7 cellular contexts compared by ENCODE assay signal in the genomic region with DNA sequence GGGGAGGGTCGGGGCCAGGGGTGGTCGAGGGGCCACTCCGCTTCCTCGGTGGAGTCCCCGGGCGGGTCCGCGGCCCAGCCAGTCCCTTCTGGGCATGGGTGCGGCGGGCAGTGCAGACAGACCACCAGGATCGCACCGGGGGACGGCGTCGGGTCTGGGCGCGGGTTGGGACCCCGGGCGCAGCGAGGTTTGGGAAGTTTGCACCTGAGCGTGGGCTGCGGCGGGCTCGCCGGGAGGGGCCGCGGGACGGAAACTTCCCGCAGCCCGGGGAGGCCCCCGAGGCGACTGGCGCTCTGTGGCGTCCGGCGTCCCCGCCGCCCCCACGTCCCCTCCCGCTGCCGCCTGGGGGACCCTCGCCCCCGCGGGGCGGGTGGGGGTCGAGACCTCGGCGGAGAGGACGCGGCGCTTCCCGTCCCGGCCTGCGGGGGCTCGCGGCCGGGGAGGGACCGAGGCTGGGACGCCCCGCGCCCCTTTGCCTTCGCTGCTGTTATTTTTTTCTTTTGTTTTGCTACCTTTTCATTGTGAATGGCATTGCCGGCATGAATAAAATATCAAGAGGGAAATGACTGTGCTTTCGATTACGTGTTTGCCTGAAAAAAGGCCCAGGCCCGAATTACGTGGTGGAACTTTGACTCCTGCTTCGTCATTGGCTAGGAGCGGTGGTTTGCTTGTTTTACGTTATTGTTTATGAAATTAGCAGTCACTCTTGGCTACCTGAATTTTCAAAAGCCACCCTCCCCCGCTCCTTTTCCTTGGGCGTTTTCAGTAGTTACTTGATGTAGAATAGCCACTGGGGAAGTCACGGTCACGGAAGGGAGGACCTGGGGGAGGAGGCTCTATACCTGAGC. TPM values are rescaled to one million over a fixed set of nuclear protein-coding genes. Genes with fewer than 3 reads are reported as not detected.
DNase-seq lines count a peak whose midpoint lies in the region; ATAC-seq and FAIRE-seq lines count a peak whose summit lies in the region.

No MANE protein-coding gene starts in this region.

- peaks cover 13% of the 10 kb centered on the region for H3K27me3 ChIP-seq in mononuclear cell (ENCODE audit: insufficient read depth, low read length)

- no peaks in the 10 kb centered on the region for H3K9me3 ChIP-seq in mononuclear cell (ENCODE audit: low read depth, low read length)

- H3K36me3 Mint-ChIP-seq in effector memory CD8-positive, alpha-beta T cell (ENCODE audit: insufficient read depth), result peaks cover 8% of the 10 kb centered on the region

- H3K4me1 Mint-ChIP-seq in effector memory CD8-positive, alpha-beta T cell (ENCODE audit: low read depth in 2 of 2), result peaks cover 13 to 16% of the 10 kb centered on the region in 2 donors

- peaks cover 6 to 13% of the 10 kb centered on the region in 2 donors for H3K27me3 Mint-ChIP-seq in effector memory CD8-positive, alpha-beta T cell

- peak; percentile 79 for FAIRE-seq in GM18507 (lab: Jason Lieb, UNC)

- DNase-seq in GM18507 (ENCODE audit: extremely low spot score, insufficient read length, low read depth) (no peak), NCI-H2227 (lab: John Stamatoyannopoulos, UW; ENCODE audit: unreplicated experiment) (peak; percentile 24)
- DNase-seq in activated CD8-positive, alpha-beta memory T cell treated with anti-CD3 and anti-CD28 coated beads for 24 hours, result peak; percentile 88
- peak; percentile 39 to 43 (median 41) for DNase-seq in effector memory CD8-positive, alpha-beta T cell
- peak; percentile 32 to 47 for DNase-seq in stimulated activated CD8-positive, alpha-beta memory T cell treated with anti-CD3 and anti-CD28 coated beads, Interleukin-4, amount 100 ng/mL, for 4 hours (ENCODE audit: low read depth in 2 of 2, low spot score in 1 of 2)

- H3K27ac Mint-ChIP-seq in effector memory CD8-positive, alpha-beta T cell, result peak overlapping the region; percentile 91 to 93

- peak; percentile 42 for ATAC-seq in HG02623 (IDR thresholded peaks at IDR 0.05; ENCODE audit: unreplicated experiment)
- peak; percentile 48 for ATAC-seq in effector memory CD8-positive, alpha-beta T cell (replicated peaks)

- peaks cover 18% of the 10 kb centered on the region for H3K4me1 ChIP-seq in mononuclear cell (ENCODE audit: insufficient read depth, low read length)

- H3K4me3 ChIP-seq in mononuclear cell (ENCODE audit: low read length), result peak overlapping the region; percentile 69

- H3K4me3 Mint-ChIP-seq in effector memory CD8-positive, alpha-beta T cell, result peak overlapping the region; percentile 88 to 90

- H3K9me3 Mint-ChIP-seq in effector memory CD8-positive, alpha-beta T cell, result no peaks in the 10 kb centered on the region

RNA-seq across cellular contexts. Expression of a gene that starts 0.7 kb away (rescaled TPM):
- 42.3 TPM for total RNA-seq in mononuclear cell
